Comparison of ENCODE assay signal across 1 cellular context in the genomic region with DNA sequence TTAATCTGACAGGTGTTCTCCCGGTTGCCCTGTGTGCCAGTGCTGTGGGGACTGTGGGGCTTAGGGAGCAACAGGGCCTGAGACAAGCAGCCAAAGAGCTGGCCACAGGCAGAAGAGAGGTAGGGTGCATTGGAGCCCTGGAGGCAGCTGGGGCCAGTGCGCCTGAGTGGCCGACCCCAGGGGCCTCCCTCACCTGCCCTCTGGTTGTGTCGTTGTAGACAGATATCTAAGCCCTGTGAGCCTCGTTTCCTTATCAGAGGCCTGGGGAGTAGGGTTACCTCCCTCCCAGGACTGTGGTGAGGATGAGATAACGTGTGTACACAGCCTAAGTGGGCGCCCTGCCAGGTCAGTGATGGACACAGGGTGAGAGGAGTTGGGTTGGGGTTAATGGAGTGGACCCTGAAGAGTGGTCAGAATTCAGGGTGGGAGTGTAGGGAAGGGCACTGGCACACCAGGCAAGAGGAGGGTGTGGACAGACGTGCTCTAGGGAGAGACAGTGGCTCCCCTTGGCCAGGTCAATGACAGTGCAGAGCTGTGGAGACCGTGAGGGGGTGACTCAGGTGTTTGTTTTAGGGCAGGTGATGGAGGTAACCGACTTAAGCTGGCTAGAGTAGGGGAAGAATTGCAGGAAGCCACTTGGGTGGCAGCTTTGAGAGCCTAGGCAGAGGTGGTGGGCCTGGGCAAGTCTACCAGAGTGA.
TF ChIP-seq lines count a peak whose summit lies in the region.

No MANE protein-coding gene starts in this region.

TF ChIP-seq in HepG2, 621 proteins besides CTCF, POLR2A, EP300 and RAD21 (continued from another document):
- TF ChIP-seq, protein P1, sequence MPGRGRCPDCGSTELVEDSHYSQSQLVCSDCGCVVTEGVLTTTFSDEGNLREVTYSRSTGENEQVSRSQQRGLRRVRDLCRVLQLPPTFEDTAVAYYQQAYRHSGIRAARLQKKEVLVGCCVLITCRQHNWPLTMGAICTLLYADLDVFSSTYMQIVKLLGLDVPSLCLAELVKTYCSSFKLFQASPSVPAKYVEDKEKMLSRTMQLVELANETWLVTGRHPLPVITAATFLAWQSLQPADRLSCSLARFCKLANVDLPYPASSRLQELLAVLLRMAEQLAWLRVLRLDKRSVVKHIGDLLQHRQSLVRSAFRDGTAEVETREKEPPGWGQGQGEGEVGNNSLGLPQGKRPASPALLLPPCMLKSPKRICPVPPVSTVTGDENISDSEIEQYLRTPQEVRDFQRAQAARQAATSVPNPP (CRISPR knock-in tag; IDR thresholded peaks at IDR 0.05), result no peak; the same call in 1 of the 2 replicates
- TF ChIP-seq MTF1 (CRISPR knock-in tag; IDR thresholded peaks at IDR 0.05) (no peak), ZNF782 (CRISPR knock-in tag; IDR thresholded peaks at IDR 0.05; ENCODE audit: borderline replicate concordance) (peak; percentile 79; the same call in 1 of the 2 replicates), ZBTB38 (CRISPR knock-in tag; IDR thresholded peaks at IDR 0.05) (peak; percentile 58; the same call in 1 of the 2 replicates), XBP1 (CRISPR knock-in tag; IDR thresholded peaks at IDR 0.05) (no peak), ZEB1 (IDR thresholded peaks at IDR 0.05; ENCODE audit: insufficient replicate concordance, low read depth) (peak; percentile 64), FOXJ3 (CRISPR knock-in tag; IDR thresholded peaks at IDR 0.05; ENCODE audit: borderline replicate concordance) (peak; percentile 62; the same call in 1 of the 2 replicates), ZBTB7B (CRISPR knock-in tag; IDR thresholded peaks at IDR 0.05) (peak; percentile 68), ZNF605 (CRISPR knock-in tag; IDR thresholded peaks at IDR 0.05) (peak; percentile 44; the same call in 1 of the 2 replicates), ZNF33B (CRISPR knock-in tag; IDR thresholded peaks at IDR 0.05) (no peak), EED (CRISPR knock-in tag; IDR thresholded peaks at IDR 0.05) (no peak), HOXD1 (CRISPR knock-in tag; IDR thresholded peaks at IDR 0.05) (peak; percentile 74; the same call in 1 of the 2 replicates)
